28 cellular contexts compared by ENCODE assay signal in genomic region chr2:104866883-104867350, GRCh38. TPM values are rescaled to one million over a fixed set of nuclear protein-coding genes. Genes with fewer than 3 reads are reported as not detected.
DNase-seq lines count a peak whose midpoint lies in the region; ATAC-seq, FAIRE-seq and TF ChIP-seq lines count a peak whose summit lies in the region.
"Had no signal": no experiment of that assay in that cellular context is flagged by ENCODE, and none has a peak within 500 bp of the region (broad histone marks: within the 10 kb centered on the region; RNA-seq: fewer than 3 reads in every experiment).

No MANE protein-coding gene starts in this region.

- peaks cover 35% of the 10 kb centered on the region for H3K4me1 ChIP-seq in HUES6 (ENCODE audit: control insufficient read depth, insufficient read depth, low read length)
- H3K4me1 ChIP-seq in endothelial cell of umbilical vein (ENCODE audit: control insufficient read depth, extremely low read depth, insufficient read depth, low read length): no peaks in the 10 kb centered on the region
- peaks cover 0 to 23% of the 10 kb centered on the region in 2 donors for H3K4me1 ChIP-seq in right atrium auricular region
- peaks cover 0 to 14% (median 10%) of the 10 kb centered on the region in 4 donors for H3K4me1 ChIP-seq in transverse colon
- H3K4me1 ChIP-seq: prostate gland had no signal

- peaks cover 16 to 31% of the 10 kb centered on the region in 2 donors for H3K4me1 Mint-ChIP-seq in stimulated activated naive B cell treated with anti-CD40 and anti-IgM and Interleukin-4, amounts not matched to agents 10 μg/mL and 1 μg/mL and 100 μg/mL, for 72 hours

- peak overlapping the region; percentile 44; the same call in 1 of the 2 replicates for H3K4me3 ChIP-seq in HUES6 (ENCODE audit: low read depth, low read length)
- H3K4me3 ChIP-seq in endothelial cell of umbilical vein (replicated peaks in 1 of 3; ENCODE audit: insufficient read depth in 1 of 3, low read depth in 1 of 3, low read length in 3 of 3): no peak overlapping the region
- no peak overlapping the region for H3K4me3 ChIP-seq in right atrium auricular region
- H3K4me3 ChIP-seq in transverse colon: no peak overlapping the region
- H3K4me3 ChIP-seq: GM23248, heart left ventricle, PC-9, prostate gland, skin epidermis had no signal

- POLR2A ChIA-PET in endothelial cell of umbilical vein (lab: Charles Lee): no interaction called here

- no peak overlapping the region for H3K4me2 ChIP-seq in endothelial cell of umbilical vein (ENCODE audit: insufficient read depth, low read length)
- H3K4me2 ChIP-seq: PC-9 had no signal

- H3K9me3 Mint-ChIP-seq in stimulated activated naive B cell treated with anti-CD40 and anti-IgM and Interleukin-4, amounts not matched to agents 10 μg/mL and 1 μg/mL and 100 μg/mL, for 72 hours: peaks cover 3% of the 10 kb centered on the region in 2 donors
- H3K9me3 Mint-ChIP-seq: CD8-positive, alpha-beta T cell; memory B cell had no signal

- no peak overlapping the region for H3K9ac ChIP-seq in HUES6 (ENCODE audit: low read length)
- no peak overlapping the region for H3K9ac ChIP-seq in endothelial cell of umbilical vein (replicated peaks; ENCODE audit: extremely low read depth, insufficient read depth, low read length)
- H3K9ac ChIP-seq: GM23248 had no signal

- 7% methylated on average over 21 of the region's 21 CpGs; no CpG with 5 or more reads in 1 of the 2 donors for WGBS in transverse colon (ENCODE audit: low coverage in 1 of 2), 2 donors

- intact Hi-C loops in endothelial cell of umbilical vein (cut with micrococcal nuclease): no loop called here
- intact Hi-C loops in transverse colon (cut with DNase I; ENCODE audit: low total_unique reads): no loop called here

- peaks cover 100% of the 10 kb centered on the region for H3K27me3 ChIP-seq in HUES6 (ENCODE audit: control insufficient read depth, insufficient read depth, low read length)
- H3K27me3 ChIP-seq in endothelial cell of umbilical vein (ENCODE audit: control insufficient read depth in 2 of 2, insufficient read depth in 2 of 2, low read length in 2 of 2): peaks cover 86 to 92% of the 10 kb centered on the region in 2 experiments
- peaks cover 46 to 62% of the 10 kb centered on the region in 2 donors for H3K27me3 ChIP-seq in right atrium auricular region
- peaks cover 100% of the 10 kb centered on the region for H3K27me3 ChIP-seq in transverse colon

- no peak for TF ChIP-seq EP300 in transverse colon (IDR thresholded peaks at IDR 0.05; ENCODE audit: low read depth)

- no peak for FAIRE-seq in endothelial cell of umbilical vein (lab: Jason Lieb, UNC)

- TF ChIP-seq CTCF in endothelial cell of umbilical vein (IDR thresholded peaks at IDR 0.05; ENCODE audit: extremely low read depth in 1 of 2, insufficient read depth in 1 of 2, low read depth in 1 of 2, low read length in 2 of 2): no peak
- no peak for TF ChIP-seq CTCF in right atrium auricular region (IDR thresholded peaks at IDR 0.05)
- TF ChIP-seq CTCF in transverse colon (IDR thresholded peaks at IDR 0.05): no peak

- H3K27ac Mint-ChIP-seq in stimulated activated naive B cell treated with anti-CD40 and anti-IgM and Interleukin-4, amounts not matched to agents 10 μg/mL and 1 μg/mL and 100 μg/mL, for 72 hours: peak overlapping the region; percentile 33
- H3K27ac Mint-ChIP-seq: CD8-positive, alpha-beta T cell; memory B cell had no signal

- H4K20me1 ChIP-seq in endothelial cell of umbilical vein (replicated peaks; ENCODE audit: control insufficient read depth, extremely low read depth, insufficient read depth, low read length): no peaks in the 10 kb centered on the region

- peaks cover 73 to 94% of the 10 kb centered on the region in 2 donors for H3K27me3 Mint-ChIP-seq in stimulated activated naive B cell treated with anti-CD40 and anti-IgM and Interleukin-4, amounts not matched to agents 10 μg/mL and 1 μg/mL and 100 μg/mL, for 72 hours

- H2AFZ ChIP-seq in endothelial cell of umbilical vein (ENCODE audit: low read depth, low read length): no peak overlapping the region
- H2AFZ ChIP-seq: GM23248, PC-9 had no signal

- ATAC-seq in stimulated activated naive B cell treated with anti-CD40 and anti-IgM and Interleukin-4, amounts not matched to agents 10 μg/mL and 1 μg/mL and 100 μg/mL, for 72 hours (replicated peaks): no peak
- ATAC-seq: CD8-positive, alpha-beta T cell; heart left ventricle had no signal

- peaks cover 4% of the 10 kb centered on the region in 2 donors for H3K36me3 Mint-ChIP-seq in stimulated activated naive B cell treated with anti-CD40 and anti-IgM and Interleukin-4, amounts not matched to agents 10 μg/mL and 1 μg/mL and 100 μg/mL, for 72 hours
- H3K36me3 Mint-ChIP-seq: CD8-positive, alpha-beta T cell had no signal

- no peak overlapping the region for H3K4me3 Mint-ChIP-seq in stimulated activated naive B cell treated with anti-CD40 and anti-IgM and Interleukin-4, amounts not matched to agents 10 μg/mL and 1 μg/mL and 100 μg/mL, for 72 hours
- H3K4me3 Mint-ChIP-seq: CD8-positive, alpha-beta T cell; memory B cell had no signal

- H3K36me3 ChIP-seq in HUES6 (ENCODE audit: control insufficient read depth, insufficient read depth, low read length) (no peaks in the 10 kb centered on the region), endothelial cell of umbilical vein (ENCODE audit: control insufficient read depth in 2 of 2, extremely low read depth in 1 of 2, insufficient read depth in 2 of 2, low read length in 2 of 2) (no peaks in the 10 kb centered on the region), right atrium auricular region (no peaks in the 10 kb centered on the region), transverse colon (no peaks in the 10 kb centered on the region)
- H3K36me3 ChIP-seq: heart left ventricle, prostate gland had no signal

- dilution Hi-C loops in endothelial cell of umbilical vein (cut with MboI; ENCODE audit: extremely low pct_ligation_motif_present, low sequenced_read_pairs): no loop called here

- TF ChIP-seq POLR2A in endothelial cell of umbilical vein (IDR thresholded peaks at IDR 0.05; ENCODE audit: low read depth, low read length) (no peak), transverse colon (IDR thresholded peaks at IDR 0.05) (no peak)

- BruUV-seq in endothelial cell of umbilical vein (replicated peaks; lab: Mats Ljungman, UMichigan): no TSS peak

- no peaks in the 10 kb centered on the region for H3K9me3 ChIP-seq in HUES6 (ENCODE audit: control insufficient read depth, insufficient read depth, low read depth, low read length)
- H3K9me3 ChIP-seq in endothelial cell of umbilical vein (replicated peaks; ENCODE audit: control insufficient read depth, insufficient read depth, low read length): no peaks in the 10 kb centered on the region
- H3K9me3 ChIP-seq in right atrium auricular region: no peaks in the 10 kb centered on the region
- no peaks in the 10 kb centered on the region for H3K9me3 ChIP-seq in transverse colon
- H3K9me3 ChIP-seq: heart left ventricle, prostate gland had no signal

- H3K27ac ChIP-seq in HUES6 (ENCODE audit: low read depth, low read length) (no peak overlapping the region), endothelial cell of umbilical vein (ENCODE audit: insufficient read depth, low read depth, low read length) (no peak overlapping the region), right atrium auricular region (no peak overlapping the region), transverse colon (no peak overlapping the region)
- H3K27ac ChIP-seq: GM23248, heart left ventricle, PC-9, prostate gland, skin epidermis had no signal

- CTCF ChIA-PET in endothelial cell of umbilical vein (lab: Charles Lee): interaction anchor here (3.0 kb wide), 1 partner anchor 18 kb away, joined by 19 read pairs; no protein-coding TSS in a partner anchor

- H3K79me2 ChIP-seq in endothelial cell of umbilical vein (ENCODE audit: control insufficient read depth, insufficient read depth, low read length): no peaks in the 10 kb centered on the region

- H3K9me1 ChIP-seq in endothelial cell of umbilical vein (replicated peaks; ENCODE audit: control insufficient read depth, extremely low read depth, insufficient read depth, low read length): no peaks in the 10 kb centered on the region

- DNase-seq in endothelial cell of umbilical vein (ENCODE audit: low read depth, low spot score) (no peak), kidney tubule cell (ENCODE audit: low spot score) (peak; percentile 37), right atrium auricular region (ENCODE audit: low spot score) (no peak), transverse colon (no peak), SW480 (ENCODE audit: low spot score) (no peak), SIG-M5 (lab: John Stamatoyannopoulos, UW) (no peak)
- no peak for DNase-seq in stimulated activated naive B cell treated with anti-CD40 and anti-IgM and Interleukin-4, amounts not matched to agents 10 μg/mL and 1 μg/mL and 100 μg/mL, for 72 hours
- DNase-seq: activated CD4-positive, alpha-beta T cell treated with anti-CD3 and anti-CD28 coated beads, Interleukin-2, amount 50 U/mL, for 4 hours; amniotic stem cell; CD8-positive, alpha-beta T cell; cerebellar nuclear complex; DMS53; effector memory CD4-positive, alpha-beta T cell; GM23248; heart left ventricle; KBM-7; kidney glomerular epithelial cell; naive B cell; NCI-H1694; NCI-H226; PC-9; stimulated activated naive CD4-positive, alpha-beta T cell treated with Interleukin-2 at 50 U/mL for 16 hours; T-helper 1 cell; trophoblast cell had no signal

- in situ Hi-C loops in transverse colon (cut with MboI; ENCODE audit: low pct_ligation_motif_present in 1 of 4, low pct_unique_long_range_greater_than_20kb in 1 of 4, low sequenced_read_pairs in 3 of 4): no loop called here

TF ChIP-seq in endothelial cell of umbilical vein, 7 proteins besides CTCF, POLR2A, EP300 and RAD21:
- TF ChIP-seq GATA2 (IDR thresholded peaks at IDR 0.05; ENCODE audit: insufficient read depth, insufficient read length, low read depth, low read length) (no peak), EZH2 (IDR thresholded peaks at IDR 0.05; ENCODE audit: borderline replicate concordance, low read depth, low read length, severe bottlenecking) (peak; percentile 58)

RNA-seq across cellular contexts. Expression of gene POU3F3, which starts 13.0 kb away (rescaled TPM):
- total RNA-seq in endothelial cell of umbilical vein (not detected in 2 replicates), right atrium auricular region (under 1 TPM in 1 of 2 donors, not detected in 1; 0.79 TPM), transverse colon (under 1 TPM in 2 of 4 donors, not detected in 2; 0.14 to 0.32 TPM)
- not detected in 2 replicates for polyA plus RNA-seq in endothelial cell of umbilical vein
- not detected in 2 replicates for polyA plus RNA-seq in endothelial cell of umbilical vein (2011; cell fraction: cytosol; rRNA removed)
- polyA plus RNA-seq in endothelial cell of umbilical vein (2011; cell fraction: nucleus; rRNA removed): not detected in 2 replicates
- polyA plus RNA-seq in endothelial cell of umbilical vein (2012): not detected in 2 replicates
- polyA minus RNA-seq in endothelial cell of umbilical vein: not detected in 2 replicates
- polyA minus RNA-seq in endothelial cell of umbilical vein (2011; cell fraction: cytosol; rRNA and poly(A)+ RNA removed): not detected
- polyA minus RNA-seq in endothelial cell of umbilical vein (2011; cell fraction: nucleus; rRNA and poly(A)+ RNA removed): not detected in 2 replicates
- total RNA-seq: CD8-positive, alpha-beta T cell; GM23248; PC-9 had no signal
- polyA plus RNA-seq: GM23248 had no signal
